Comparison of ENCODE assay signal across 26 cellular contexts in genomic region chr7:30852744-30853288, GRCh38. TPM values are rescaled to one million over a fixed set of nuclear protein-coding genes. Genes with fewer than 3 reads are reported as not detected.
A peak's percentile ranks its signal among the peaks of the same experiment; 100 is the strongest.
DNase-seq lines count a peak whose midpoint lies in the region; TF ChIP-seq lines count a peak whose summit lies in the region.
"Had no signal": no experiment of that assay in that cellular context is flagged by ENCODE, and none has a peak within 500 bp of the region (broad histone marks: within the 10 kb centered on the region; RNA-seq: fewer than 3 reads in every experiment).

No MANE protein-coding gene starts in this region.

- H3K18ac ChIP-seq in mesendoderm (ENCODE audit: low read length), result no peak overlapping the region

- H3K36me3 ChIP-seq in breast epithelium, result no peaks in the 10 kb centered on the region
- no peaks in the 10 kb centered on the region for H3K36me3 ChIP-seq in mammary epithelial cell (ENCODE audit: insufficient read depth, low read length)
- H3K36me3 ChIP-seq in mesendoderm (ENCODE audit: control insufficient read depth, insufficient read depth, low read length), result no peaks in the 10 kb centered on the region
- no peaks in the 10 kb centered on the region for H3K36me3 ChIP-seq in sigmoid colon
- H3K36me3 ChIP-seq in uterus, result no peaks in the 10 kb centered on the region

- no peak overlapping the region for H4K8ac ChIP-seq in mesendoderm (ENCODE audit: low read depth, low read length)

- H3K56ac ChIP-seq in mesendoderm (ENCODE audit: low read length), result peak overlapping the region; percentile 53

- DNase-seq in breast epithelium (ENCODE audit: low spot score in 2 of 2), result no peak
- DNase-seq in mammary epithelial cell, result no peak
- no peak for DNase-seq in mesendoderm
- DNase-seq in sigmoid colon, result no peak
- no peak for DNase-seq in uterus
- no peak for DNase-seq in medulla oblongata (ENCODE audit: extremely low spot score)
- DNase-seq in stimulated activated naive CD4-positive, alpha-beta T cell (lab: John Stamatoyannopoulos, UW), result no peak
- no peak for DNase-seq in AG08396 (ENCODE audit: low spot score)
- DNase-seq: activated B cell treated with CpG ODN at 0.5 μM for 24 hours; activated CD4-positive, alpha-beta T cell treated with anti-CD3 and anti-CD28 coated beads, Interleukin-2, amount 50 U/mL, for 4 hours; anterior cingulate cortex; caudate nucleus; CD4-positive, alpha-beta T cell; DMS153; dorsolateral prefrontal cortex; KBM-7; midbrain; MM.1S; NCI-H1417; NCI-H2081 treated with DMSO at 0.1 percent for 48 hours; NCI-H510A; PC-3; SHP77; small intestine; stimulated activated CD4-positive, alpha-beta T cell treated with anti-CD3 and anti-CD28 coated beads, Interleukin-2, amount 100 ng/mL, for 24 hours had no signal

- no peak overlapping the region for H4K5ac ChIP-seq in mesendoderm (ENCODE audit: low read length)

- H3K4me2 ChIP-seq in mammary epithelial cell (ENCODE audit: insufficient read depth, low read depth, low read length) (no peak overlapping the region), mesendoderm (ENCODE audit: low read length) (no peak overlapping the region)

- H3K27ac ChIP-seq in breast epithelium (peak overlapping the region; percentile 85 to 95), mammary epithelial cell (ENCODE audit: insufficient read depth, low read depth, low read length) (no peak overlapping the region), mesendoderm (ENCODE audit: low read depth, low read length) (no peak overlapping the region), sigmoid colon (peak overlapping the region; percentile 88 to 95 (median 93)), uterus (peak overlapping the region; percentile 46 to 86)
- H3K27ac ChIP-seq: 22Rv1, dorsolateral prefrontal cortex had no signal

- no peak for TF ChIP-seq EP300 in sigmoid colon (IDR thresholded peaks at IDR 0.05)

- H2BK15ac ChIP-seq in mesendoderm (replicated peaks; ENCODE audit: low read depth), result no peak overlapping the region

- H3K4ac ChIP-seq in mesendoderm (ENCODE audit: low read depth, low read length), result no peak overlapping the region

- no peaks in the 10 kb centered on the region for H3K79me1 ChIP-seq in mesendoderm (ENCODE audit: low read length)

- no peak overlapping the region for H3K9ac ChIP-seq in mammary epithelial cell (ENCODE audit: insufficient read depth, low read length)
- H3K9ac ChIP-seq in mesendoderm (ENCODE audit: low read length), result no peak overlapping the region

- intact Hi-C loops in breast epithelium (cut with DNase I; ENCODE audit: low total_unique reads) (no loop called here), mammary epithelial cell (cut with micrococcal nuclease) (no loop called here), sigmoid colon (cut with DNase I) (loop anchor here (5.0 kb wide), 1 partner anchor 59 kb away; the partner anchor contains the start of gene AQP1), uterus (cut with DNase I; ENCODE audit: low total_unique reads) (no loop called here)

- dilution Hi-C loops in mammary epithelial cell (cut with HindIII; ENCODE audit: low sequenced_read_pairs), result no loop called here

- H3K4me3 ChIP-seq in breast epithelium (no peak overlapping the region), mammary epithelial cell (replicated peaks in 1 of 3; ENCODE audit: insufficient read depth in 1 of 3, low read depth in 2 of 3, low read length in 3 of 3) (no peak overlapping the region), mesendoderm (ENCODE audit: low read length) (no peak overlapping the region), sigmoid colon (no peak overlapping the region), uterus (no peak overlapping the region)
- H3K4me3 ChIP-seq: dorsolateral prefrontal cortex had no signal

- H3K9me3 ChIP-seq in breast epithelium, result no peaks in the 10 kb centered on the region
- H3K9me3 ChIP-seq in mammary epithelial cell (replicated peaks; ENCODE audit: insufficient read depth, low read length), result no peaks in the 10 kb centered on the region
- H3K9me3 ChIP-seq in sigmoid colon, result no peaks in the 10 kb centered on the region
- H3K9me3 ChIP-seq in uterus, result no peaks in the 10 kb centered on the region

- in situ Hi-C loops in mammary epithelial cell (cut with MboI; ENCODE audit: low sequenced_read_pairs in 2 of 2), result no loop called here

- H3K79me2 ChIP-seq in mammary epithelial cell (ENCODE audit: insufficient read depth, low read length) (no peaks in the 10 kb centered on the region), mesendoderm (ENCODE audit: control insufficient read depth, insufficient read depth, low read length) (no peaks in the 10 kb centered on the region)

- BruUV-seq in mammary epithelial cell (replicated peaks; lab: Mats Ljungman, UMichigan), result no TSS peak

- CTCF ChIA-PET in mammary epithelial cell (lab: Charles Lee; ENCODE audit: low non-redundant PET), result interaction anchor here (0.5 kb wide), 1 partner anchor 31 kb away, joined by 3 read pairs; no protein-coding TSS in a partner anchor

- 91% methylated on average over 11 of the region's 11 CpGs for WGBS in mammary epithelial cell (ENCODE audit: low coverage, missing lambda C conversion rate)
- no CpG with 5 or more reads among the region's 11 CpGs for WGBS in mesendoderm (ENCODE audit: extremely low coverage, insufficient coverage, low lambda C conversion rate)
- 90 to 95% methylated on average over 11 of the region's 11 CpGs for WGBS in sigmoid colon, 2 donors

- TF ChIP-seq CTCF in breast epithelium (IDR thresholded peaks at IDR 0.05) (no peak), mammary epithelial cell (conservative IDR thresholded peaks at IDR 0.05 in 1 of 2, IDR thresholded peaks at IDR 0.05 in 1 of 2; ENCODE audit: extremely low read depth in 1 of 2, insufficient read depth in 1 of 2, low read depth in 1 of 2, low read length in 2 of 2) (no peak), sigmoid colon (IDR thresholded peaks at IDR 0.05) (no peak), uterus (IDR thresholded peaks at IDR 0.05) (no peak)

- no peak overlapping the region for H2AFZ ChIP-seq in mammary epithelial cell (ENCODE audit: low read depth, low read length)

- H2BK120ac ChIP-seq in mesendoderm (ENCODE audit: low read depth, low read length), result no peak overlapping the region

- H2BK5ac ChIP-seq in mesendoderm (ENCODE audit: low read length), result no peak overlapping the region

- H3K27me3 ChIP-seq in breast epithelium (no peaks in the 10 kb centered on the region), mammary epithelial cell (ENCODE audit: insufficient read depth, low read length) (no peaks in the 10 kb centered on the region), mesendoderm (ENCODE audit: insufficient read depth, low read length, poor library complexity) (no peaks in the 10 kb centered on the region), sigmoid colon (no peaks in the 10 kb centered on the region), uterus (no peaks in the 10 kb centered on the region)

- H3K4me1 ChIP-seq in breast epithelium (no peaks in the 10 kb centered on the region), mammary epithelial cell (ENCODE audit: insufficient read depth, low read length) (no peaks in the 10 kb centered on the region), mesendoderm (ENCODE audit: control insufficient read depth, low read depth, low read length) (peaks cover 2% of the 10 kb centered on the region), sigmoid colon (peaks cover 0 to 65% (median 38%) of the 10 kb centered on the region in 4 donors), uterus (no peaks in the 10 kb centered on the region)

- no peaks in the 10 kb centered on the region for H4K20me1 ChIP-seq in mammary epithelial cell (ENCODE audit: insufficient read depth, low read length)

- no peak overlapping the region for H3K23ac ChIP-seq in mesendoderm (ENCODE audit: low read length)

- no peak for TF ChIP-seq POLR2A in breast epithelium (IDR thresholded peaks at IDR 0.05)
- no peak for TF ChIP-seq POLR2A in sigmoid colon (IDR thresholded peaks at IDR 0.05)
- no peak for TF ChIP-seq POLR2A in uterus (IDR thresholded peaks at IDR 0.05)

- H2AK5ac ChIP-seq in mesendoderm (ENCODE audit: low read length), result no peak overlapping the region

RNA-seq across cellular contexts. Expression of gene AQP1, which starts 58.8 kb away (rescaled TPM):
- 100 to 1,000 TPM; 132 to 213 (median 177) TPM for total RNA-seq in breast epithelium
- under 1 TPM in 1 of 2 donors, not detected in 1; 0.17 TPM for total RNA-seq in mammary epithelial cell
- polyA plus RNA-seq in mammary epithelial cell, result 0.05 TPM
- not detected for polyA minus RNA-seq in mammary epithelial cell
- not detected for polyA plus RNA-seq in mesendoderm (2013, experiment 1 of 2)
- polyA plus RNA-seq in mesendoderm (2013, experiment 2 of 2), result not detected
- 100 to 1,000 TPM in 3 of 4 donors, 10 to 100 TPM in 1; 66.0 to 191 (median 146) TPM for total RNA-seq in sigmoid colon
- 10 to 100 TPM in 1 of 3 donors, 1 to 10 TPM in 2; 3.7 to 41.8 (median 7.8) TPM for polyA plus RNA-seq in sigmoid colon
- 100 to 1,000 TPM in 3 of 4 donors, 10 to 100 TPM in 1; 69.6 to 477 (median 370) TPM for total RNA-seq in uterus

Comparison
In these comparisons a context has a peak if more than half of its experiments do, and no peak if none do; other contexts are left out.
1. H3K27ac ChIP-seq: peak in breast epithelium (2 of 2), sigmoid colon (4 of 4) and uterus (2 of 2); none in mammary epithelial cell (single experiment) and mesendoderm (single experiment).
2. RNA of gene AQP1, which starts 58.8 kb away (total RNA-seq): 69.6 to 477 TPM in uterus, 66.0 to 191 TPM in sigmoid colon and 132 to 213 TPM in breast epithelium; 0.17 TPM in mammary epithelial cell; every median in the first group is over 10 times any median in the second.